In genomic region chr6:26365633-26365995, GRCh38 we compare ENCODE assay signal across 8 cellular contexts. TPM values are rescaled to one million over a fixed set of nuclear protein-coding genes. Genes with fewer than 3 reads are reported as not detected.
DNase-seq lines count a peak whose midpoint lies in the region; ATAC-seq and TF ChIP-seq lines count a peak whose summit lies in the region.

No MANE protein-coding gene starts in this region.

- H3K36me3 ChIP-seq in left ventricle myocardium inferior (peaks cover 14% of the 10 kb centered on the region), mucosa of rectum (ENCODE audit: control insufficient read depth in 2 of 2, insufficient read depth in 2 of 2, low read length in 2 of 2) (peaks cover 6% of the 10 kb centered on the region in 2 donors)

- DNase-seq in left ventricle myocardium inferior (no peak), left cardiac atrium (no peak), HEK293T (ENCODE audit: extremely low spot score) (no peak), NCI-H2171 treated with DMSO at 0.1 percent for 48 hours (lab: John Stamatoyannopoulos, UW) (no peak), DMS153 treated with DMSO at 0.1 percent for 48 hours (lab: John Stamatoyannopoulos, UW; ENCODE audit: unreplicated experiment) (no peak)

- peak overlapping the region; percentile 85 to 96 for H3K9ac ChIP-seq in mucosa of rectum (ENCODE audit: low read depth in 1 of 2, low read length in 2 of 2)

- intact Hi-C loops in left ventricle myocardium inferior (cut with micrococcal nuclease) (no loop called here), left cardiac atrium (cut with DNase I) (loop anchor here in 1 of 2 donors (10.0 kb wide), 1 partner anchor 109 kb away; no protein-coding TSS in a partner anchor)

- no peak for TF ChIP-seq CTCF in left ventricle myocardium inferior (IDR thresholded peaks at IDR 0.05; ENCODE audit: borderline replicate concordance)

- peak overlapping the region; percentile 73 for H3K4me3 ChIP-seq in left ventricle myocardium inferior
- H3K4me3 ChIP-seq in mucosa of rectum (ENCODE audit: low read length in 2 of 2): peak overlapping the region; percentile 93 to 97

- no peaks in the 10 kb centered on the region for H3K27me3 ChIP-seq in left ventricle myocardium inferior (ENCODE audit: low read depth)
- H3K27me3 ChIP-seq in mucosa of rectum (ENCODE audit: control insufficient read depth in 2 of 2, insufficient read depth in 2 of 2, low read length in 2 of 2): no peaks in the 10 kb centered on the region

- POLR2A ChIA-PET in HEK293T (lab: Yijun Ruan, JAX): no interaction called here

- no peak for ATAC-seq in left cardiac atrium
- ATAC-seq in esophagus mucosa: no peak

- H3K4me1 ChIP-seq in left ventricle myocardium inferior (peaks cover 27% of the 10 kb centered on the region), mucosa of rectum (ENCODE audit: control insufficient read depth in 2 of 2, insufficient read depth in 2 of 2, low read length in 2 of 2) (peaks cover 10 to 12% of the 10 kb centered on the region in 2 donors)

- no peaks in the 10 kb centered on the region for H3K9me3 ChIP-seq in left ventricle myocardium inferior (replicated peaks)
- H3K9me3 ChIP-seq in mucosa of rectum (ENCODE audit: control insufficient read depth in 2 of 2, low read length in 2 of 2): no peaks in the 10 kb centered on the region

- H3K27ac ChIP-seq in left ventricle myocardium inferior (replicated peaks) (peak overlapping the region; percentile 88), cingulate gyrus (ENCODE audit: low read depth, low read length) (peak overlapping the region; percentile 91), mucosa of rectum (ENCODE audit: low read depth in 2 of 2, low read length in 2 of 2) (peak overlapping the region; percentile 94 to 98)

- CTCF ChIA-PET in HEK293T (lab: Yijun Ruan, JAX): no interaction called here

TF ChIP-seq in HEK293T, 16 proteins besides CTCF, POLR2A, EP300 and RAD21:
- TF ChIP-seq PKNOX1 (IDR thresholded peaks at IDR 0.05) (no peak), FOXA1 (IDR thresholded peaks at IDR 0.05) (no peak), FOXK2 (IDR thresholded peaks at IDR 0.05) (no peak), FOXM1 (IDR thresholded peaks at IDR 0.05; ENCODE audit: borderline replicate concordance) (no peak), SP1 (IDR thresholded peaks at IDR 0.05) (no peak), TARDBP (IDR thresholded peaks at IDR 0.05) (no peak), SUZ12 (IDR thresholded peaks at IDR 0.05) (no peak), L3MBTL2 (conservative IDR thresholded peaks at IDR 0.05) (no peak), ZNF384 (IDR thresholded peaks at IDR 0.05) (no peak), ARNT (IDR thresholded peaks at IDR 0.05) (no peak), NFRKB (IDR thresholded peaks at IDR 0.05) (no peak), LEF1 (IDR thresholded peaks at IDR 0.05; ENCODE audit: borderline replicate concordance) (no peak), ELF4 (IDR thresholded peaks at IDR 0.05) (no peak), BHLHE40 (IDR thresholded peaks at IDR 0.05; ENCODE audit: borderline replicate concordance) (no peak), CTBP1 (IDR thresholded peaks at IDR 0.05; ENCODE audit: borderline replicate concordance) (no peak), HDGF (IDR thresholded peaks at IDR 0.05; ENCODE audit: borderline replicate concordance) (no peak)

RNA-seq across cellular contexts. Expression of gene BTN3A2, which starts 0.6 kb away (rescaled TPM):
- total RNA-seq in left ventricle myocardium inferior: 13.1 TPM
- 10 to 100 TPM in 1 of 2 donors, 1 to 10 TPM in 1; 6.8 to 21.3 TPM for total RNA-seq in left cardiac atrium
- total RNA-seq in esophagus mucosa: 2.7 TPM

RNA-seq across cellular contexts. Expression of gene BTN2A2, which starts 17.3 kb away (rescaled TPM):
- total RNA-seq in left ventricle myocardium inferior: 4.2 TPM
- 1 to 10 TPM; 6.1 to 9.8 TPM for total RNA-seq in left cardiac atrium
- 2.4 TPM for total RNA-seq in esophagus mucosa

RNA-seq across cellular contexts. Expression of gene BTN3A1, which starts 36.5 kb away (rescaled TPM):
- total RNA-seq in left ventricle myocardium inferior: 9.7 TPM
- 10 to 100 TPM in 1 of 2 donors, 1 to 10 TPM in 1; 5.7 to 12.4 TPM for total RNA-seq in left cardiac atrium
- total RNA-seq in esophagus mucosa: 6.2 TPM
